In genomic region chr11:12137005-12137690, GRCh38 we compare ENCODE assay signal across 13 cellular contexts. TPM values are rescaled to one million over a fixed set of nuclear protein-coding genes. Genes with fewer than 3 reads are reported as not detected.
DNase-seq lines count a peak whose midpoint lies in the region; ATAC-seq and TF ChIP-seq lines count a peak whose summit lies in the region.
"Had no signal": no experiment of that assay in that cellular context is flagged by ENCODE, and none has a peak within 500 bp of the region (broad histone marks: within the 10 kb centered on the region; RNA-seq: fewer than 3 reads in every experiment).

No MANE protein-coding gene starts in this region.

- H3K79me2 ChIP-seq in SK-N-SH (ENCODE audit: insufficient read depth) = peaks cover 98% of the 10 kb centered on the region

- peaks cover 51% of the 10 kb centered on the region for H3F3A ChIP-seq in SK-N-SH (replicated peaks; ENCODE audit: insufficient read depth)

- POLR2A ChIA-PET in SK-N-SH (lab: Yijun Ruan, JAX) = no interaction called here

- peaks cover 79% of the 10 kb centered on the region for H3K4me1 Mint-ChIP-seq in HFFc6 (ENCODE audit: low read depth)
- H3K4me1 Mint-ChIP-seq in activated T-cell treated with anti-CD3 and anti-CD28 coated beads, Interleukin-2, amount 50 U/mL, for 4 hours (ENCODE audit: low read depth) = peaks cover 41% of the 10 kb centered on the region

- no peaks in the 10 kb centered on the region for H3K9me2 ChIP-seq in SK-N-SH

- DNase-seq in HFFc6 (no peak), SK-N-SH (no peak), foreskin keratinocyte (peak in 1 of 2 donors; percentile 40), COLO668 (lab: John Stamatoyannopoulos, UW; ENCODE audit: unreplicated experiment) (no peak), Kasumi-1 (lab: John Stamatoyannopoulos, UW) (no peak)
- no peak for DNase-seq in activated T-cell treated with anti-CD3 and anti-CD28 coated beads, Interleukin-2, amount 50 U/mL, for 4 hours
- DNase-seq: amniotic stem cell, DMS79 treated with DMSO at 0.1 percent for 48 hours, left cardiac atrium, NCI-H2227 treated with DMSO at 0.1 percent for 48 hours had no signal

- WGBS in SK-N-SH (ENCODE audit: low lambda C conversion rate) = 86% methylated on average over 9 of the region's 12 CpGs

- H3K27ac ChIP-seq in SK-N-SH (ENCODE audit: low read depth in 2 of 2, low read length in 1 of 2) (peak overlapping the region in 1 of 2 experiments; percentile 99; a peak in 2 of 4 replicates), foreskin keratinocyte (no peak overlapping the region), skin epidermis (peak overlapping the region in 20 of 21 experiments; percentile 33 to 87 (median 76))
- H3K27ac ChIP-seq: SK-N-MC had no signal

- no peaks in the 10 kb centered on the region; the same call in 1 of the 2 replicates for H3K27me3 Mint-ChIP-seq in HFFc6 (ENCODE audit: insufficient read depth)
- H3K27me3 Mint-ChIP-seq in activated T-cell treated with anti-CD3 and anti-CD28 coated beads, Interleukin-2, amount 50 U/mL, for 4 hours (ENCODE audit: low read depth) = no peaks in the 10 kb centered on the region

- peak overlapping the region; percentile 68 for H3K9ac ChIP-seq in SK-N-SH

- H3K4me3 ChIP-seq in SK-N-SH (ENCODE audit: low read depth in 2 of 2, low read length in 1 of 2) = no peak overlapping the region
- no peak overlapping the region for H3K4me3 ChIP-seq in skin epidermis
- H3K4me3 ChIP-seq: SK-N-MC had no signal

- no peak overlapping the region for H2AFZ ChIP-seq in SK-N-SH (ENCODE audit: low read depth)

- peaks cover 44% of the 10 kb centered on the region for H3K36me3 Mint-ChIP-seq in HFFc6 (ENCODE audit: low read depth)
- no peaks in the 10 kb centered on the region for H3K36me3 Mint-ChIP-seq in activated T-cell treated with anti-CD3 and anti-CD28 coated beads, Interleukin-2, amount 50 U/mL, for 4 hours (ENCODE audit: insufficient read depth)

- peaks cover 4% of the 10 kb centered on the region; the same call in 1 of the 2 replicates for H4K20me1 ChIP-seq in SK-N-SH (ENCODE audit: insufficient read depth)

- no peak overlapping the region for H3K4me2 ChIP-seq in SK-N-SH

- H3K9me3 ChIP-seq in SK-N-SH = no peaks in the 10 kb centered on the region

- peak overlapping the region; percentile 98 for H3K27ac Mint-ChIP-seq in HFFc6

- H3K4me1 ChIP-seq in SK-N-SH (ENCODE audit: control insufficient read depth in 1 of 2, insufficient read depth in 2 of 2, low read depth in 1 of 2, low read length in 1 of 2) (peaks cover 0 to 36% of the 10 kb centered on the region in 2 experiments; a peak in 3 of 4 replicates), foreskin keratinocyte (peaks cover 10% of the 10 kb centered on the region)

- no peaks in the 10 kb centered on the region for H3K9me3 Mint-ChIP-seq in HFFc6
- H3K9me3 Mint-ChIP-seq in activated T-cell treated with anti-CD3 and anti-CD28 coated beads, Interleukin-2, amount 50 U/mL, for 4 hours = no peaks in the 10 kb centered on the region

- ATAC-seq in foreskin keratinocyte = peak; percentile 65
- ATAC-seq in GM21367 (IDR thresholded peaks at IDR 0.05; ENCODE audit: unreplicated experiment) = no peak
- no peak for ATAC-seq in activated T-cell treated with anti-CD3 and anti-CD28 coated beads, Interleukin-2, amount 50 U/mL, for 4 hours

- no peak for TF ChIP-seq RAD21 in SK-N-SH (IDR thresholded peaks at IDR 0.05; ENCODE audit: low read length)

- peaks cover 5 to 35% of the 10 kb centered on the region in 2 experiments for H3K36me3 ChIP-seq in SK-N-SH (replicated peaks in 1 of 2; ENCODE audit: control insufficient read depth in 1 of 2, insufficient read depth in 2 of 2, low read length in 1 of 2)

- CTCF ChIA-PET in SK-N-SH (lab: Yijun Ruan, JAX) = interaction anchor here (1.1 to 1.7 kb wide), 2 partner anchors 11 to 99 kb away, joined by 5 to 6 read pairs; no protein-coding TSS in a partner anchor

- no peak for TF ChIP-seq EP300 in SK-N-SH (IDR thresholded peaks at IDR 0.05; ENCODE audit: borderline replicate concordance in 1 of 2, low read depth in 1 of 2, low read length in 1 of 2)

- TF ChIP-seq CTCF in HFFc6 (IDR thresholded peaks at IDR 0.05) = no peak
- TF ChIP-seq CTCF in SK-N-SH (IDR thresholded peaks at IDR 0.05) = no peak
- no peak for TF ChIP-seq CTCF in foreskin keratinocyte (conservative IDR thresholded peaks at IDR 0.05)

- peak overlapping the region; percentile 51; the same call in 1 of the 2 replicates for H3K4me3 Mint-ChIP-seq in HFFc6
- H3K4me3 Mint-ChIP-seq in activated T-cell treated with anti-CD3 and anti-CD28 coated beads, Interleukin-2, amount 50 U/mL, for 4 hours = no peak overlapping the region

- H3K27me3 ChIP-seq in SK-N-SH (ENCODE audit: insufficient read depth) (no peaks in the 10 kb centered on the region), foreskin keratinocyte (no peaks in the 10 kb centered on the region)

TF ChIP-seq in SK-N-SH, 30 proteins besides CTCF, POLR2A, EP300 and RAD21:
- TF ChIP-seq JUND (IDR thresholded peaks at IDR 0.05) (no peak), NRF1 (IDR thresholded peaks at IDR 0.05; ENCODE audit: low read depth, low read length) (no peak), FOXJ3 (CRISPR knock-in tag; IDR thresholded peaks at IDR 0.05) (no peak)
- TF ChIP-seq, protein P1, sequence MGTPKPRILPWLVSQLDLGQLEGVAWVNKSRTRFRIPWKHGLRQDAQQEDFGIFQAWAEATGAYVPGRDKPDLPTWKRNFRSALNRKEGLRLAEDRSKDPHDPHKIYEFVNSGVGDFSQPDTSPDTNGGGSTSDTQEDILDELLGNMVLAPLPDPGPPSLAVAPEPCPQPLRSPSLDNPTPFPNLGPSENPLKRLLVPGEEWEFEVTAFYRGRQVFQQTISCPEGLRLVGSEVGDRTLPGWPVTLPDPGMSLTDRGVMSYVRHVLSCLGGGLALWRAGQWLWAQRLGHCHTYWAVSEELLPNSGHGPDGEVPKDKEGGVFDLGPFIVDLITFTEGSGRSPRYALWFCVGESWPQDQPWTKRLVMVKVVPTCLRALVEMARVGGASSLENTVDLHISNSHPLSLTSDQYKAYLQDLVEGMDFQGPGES (IDR thresholded peaks at IDR 0.05; ENCODE audit: low read depth, low read length) = no peak

RNA-seq across cellular contexts. Expression of gene MICAL2, which starts 26.8 kb away (rescaled TPM):
- total RNA-seq in HFFc6 (2021; fragmentation: NEBNext Ultra II Directional; extraction: Animal tissue kit (Norgen Biotek cat#: 25700)) = 100 to 1,000 TPM; 199 to 252 (median 233) TPM
- polyA plus RNA-seq in SK-N-SH (2012; rRNA removed) = 54.6 and 67.9 TPM in 2 replicates
- polyA plus RNA-seq in SK-N-SH (2012; cell fraction: cytosol; rRNA removed) = 38.0 and 41.1 TPM in 2 replicates
- polyA plus RNA-seq in SK-N-SH (2012; cell fraction: nucleus; rRNA removed) = 76.3 and 84.6 TPM in 2 replicates
- total RNA-seq in foreskin keratinocyte = 185 and 192 TPM in 2 replicates
- polyA plus RNA-seq in foreskin keratinocyte = 40.2 and 42.9 TPM in 2 replicates
- total RNA-seq in activated T-cell treated with anti-CD3 and anti-CD28 coated beads, Interleukin-2, amount 50 U/mL, for 4 hours = 100 to 1,000 TPM in 1 of 3 donors, 10 to 100 TPM in 2; 70.3 to 118 (median 71.4) TPM
